28 cellular contexts compared by ENCODE assay signal in genomic region chr6:162671580-162672165, GRCh38. TPM values are rescaled to one million over a fixed set of nuclear protein-coding genes. Genes with fewer than 3 reads are reported as not detected.
"Had no signal": no experiment of that assay in that cellular context is flagged by ENCODE, and none has a peak within 500 bp of the region (broad histone marks: within the 10 kb centered on the region; RNA-seq: fewer than 3 reads in every experiment).

No MANE protein-coding gene starts in this region.

- H3K9me3 ChIP-seq: esophagus muscularis mucosa, spleen, tibial nerve had no signal

- DNase-seq: activated CD4-positive, alpha-beta memory T cell treated with anti-CD3 and anti-CD28 coated beads for 36 hours; activated CD4-positive, alpha-beta T cell treated with anti-CD3 and anti-CD28 coated beads, Interleukin-2, amount 10 ng/mL, durations not matched to agents 24 days and 14 days; activated CD4-positive, CD25-positive, alpha-beta regulatory T cell treated with anti-CD3 and anti-CD28 coated beads, Interleukin-2, amount 50 U/mL, for 72 hours; activated CD8-positive, alpha-beta memory T cell treated with anti-CD3 and anti-CD28 coated beads, Interleukin-2, amount 50 U/mL, for 4 hours; activated gamma-delta T cell; activated naive CD4-positive, alpha-beta T cell treated with anti-CD3 and anti-CD28 coated beads, Interleukin-2, amount 10 ng/mL, durations not matched to agents 7 days and 5 days; activated naive CD8-positive, alpha-beta T cell treated with anti-CD3 and anti-CD28 coated beads, Interleukin-2, amount 10 ng/mL, durations not matched to agents 7 days and 5 days; activated T-cell treated with anti-CD3 and anti-CD28 coated beads, Interleukin-2, amount 50 U/mL, for 1 hour; brain microvascular endothelial cell; caudate nucleus; foreskin keratinocyte; midbrain; naive thymus-derived CD4-positive, alpha-beta T cell; occipital lobe; retina; spleen; stimulated activated naive CD4-positive, alpha-beta T cell treated with Interleukin-2 at 50 U/mL for 16 hours; SW 1271; T-helper 9 cell had no signal

- H3K4me1 Mint-ChIP-seq: activated CD4-positive, alpha-beta T cell treated with anti-CD3 and anti-CD28 coated beads, Interleukin-2, amount 10 ng/mL, durations not matched to agents 24 days and 14 days; activated naive CD4-positive, alpha-beta T cell treated with anti-CD3 and anti-CD28 coated beads, Interleukin-2, amount 10 ng/mL, durations not matched to agents 7 days and 5 days had no signal

- H3K27ac ChIP-seq: brain microvascular endothelial cell, esophagus muscularis mucosa, foreskin keratinocyte, spleen, tibial nerve, VCaP had no signal

- H3K36me3 ChIP-seq: brain microvascular endothelial cell, esophagus muscularis mucosa, spleen, tibial nerve had no signal

- H3K9me3 Mint-ChIP-seq: activated CD4-positive, alpha-beta memory T cell treated with anti-CD3 and anti-CD28 coated beads for 36 hours; activated CD4-positive, alpha-beta T cell treated with anti-CD3 and anti-CD28 coated beads, Interleukin-2, amount 10 ng/mL, durations not matched to agents 24 days and 14 days; activated naive CD4-positive, alpha-beta T cell treated with anti-CD3 and anti-CD28 coated beads, Interleukin-2, amount 10 ng/mL, durations not matched to agents 7 days and 5 days; activated T-helper 1 cell treated with anti-CD3 and anti-CD28 coated beads, Interleukin-12 subunit alpha, Interleukin-12 subunit beta, Interleukin-2, Interleukin-4 antibody, amounts not matched to agents 30 ng/mL and 10 ng/mL and 1 ng/mL, durations not matched to agents 14 hours and 24 hours and 36 hours; T-helper 1 cell treated with Interleukin-12 subunit alpha and Interleukin-12 subunit beta and Interleukin-4 antibody, amounts not matched to agents 30 μg/mL and 1 μg/mL, for 36 hours had no signal

- H3K27me3 ChIP-seq: brain microvascular endothelial cell, esophagus muscularis mucosa, foreskin keratinocyte, spleen, tibial nerve had no signal

- H3K27ac Mint-ChIP-seq: activated CD4-positive, alpha-beta memory T cell treated with anti-CD3 and anti-CD28 coated beads for 36 hours; activated CD4-positive, alpha-beta T cell treated with anti-CD3 and anti-CD28 coated beads, Interleukin-2, amount 10 ng/mL, durations not matched to agents 24 days and 14 days; activated naive CD4-positive, alpha-beta T cell treated with anti-CD3 and anti-CD28 coated beads, Interleukin-2, amount 10 ng/mL, durations not matched to agents 7 days and 5 days; activated naive CD8-positive, alpha-beta T cell treated with anti-CD3 and anti-CD28 coated beads, Interleukin-2, amount 10 ng/mL, durations not matched to agents 7 days and 5 days; activated T-helper 1 cell treated with anti-CD3 and anti-CD28 coated beads, Interleukin-12 subunit alpha, Interleukin-12 subunit beta, Interleukin-2, Interleukin-4 antibody, amounts not matched to agents 30 ng/mL and 10 ng/mL and 1 ng/mL, durations not matched to agents 14 hours and 24 hours and 36 hours; naive thymus-derived CD4-positive, alpha-beta T cell; T-helper 1 cell treated with Interleukin-12 subunit alpha and Interleukin-12 subunit beta and Interleukin-4 antibody, amounts not matched to agents 30 μg/mL and 1 μg/mL, for 36 hours had no signal

- ATAC-seq: foreskin keratinocyte; naive thymus-derived CD4-positive, alpha-beta T cell had no signal

- H3K4me3 ChIP-seq: esophagus muscularis mucosa, spleen, tibial nerve had no signal

- H3K4me3 Mint-ChIP-seq: activated CD4-positive, alpha-beta memory T cell treated with anti-CD3 and anti-CD28 coated beads for 36 hours; activated CD4-positive, alpha-beta T cell treated with anti-CD3 and anti-CD28 coated beads, Interleukin-2, amount 10 ng/mL, durations not matched to agents 24 days and 14 days; activated naive CD4-positive, alpha-beta T cell treated with anti-CD3 and anti-CD28 coated beads, Interleukin-2, amount 10 ng/mL, durations not matched to agents 7 days and 5 days; activated naive CD8-positive, alpha-beta T cell treated with anti-CD3 and anti-CD28 coated beads, Interleukin-2, amount 10 ng/mL, durations not matched to agents 7 days and 5 days; activated T-helper 1 cell treated with anti-CD3 and anti-CD28 coated beads, Interleukin-12 subunit alpha, Interleukin-12 subunit beta, Interleukin-2, Interleukin-4 antibody, amounts not matched to agents 30 ng/mL and 10 ng/mL and 1 ng/mL, durations not matched to agents 14 hours and 24 hours and 36 hours; naive thymus-derived CD4-positive, alpha-beta T cell; T-helper 1 cell treated with Interleukin-12 subunit alpha and Interleukin-12 subunit beta and Interleukin-4 antibody, amounts not matched to agents 30 μg/mL and 1 μg/mL, for 36 hours had no signal

- H3K4me1 ChIP-seq: esophagus muscularis mucosa, foreskin keratinocyte, spleen, tibial nerve had no signal

- H3K27me3 Mint-ChIP-seq: activated CD4-positive, alpha-beta memory T cell treated with anti-CD3 and anti-CD28 coated beads for 36 hours; activated CD4-positive, alpha-beta T cell treated with anti-CD3 and anti-CD28 coated beads, Interleukin-2, amount 10 ng/mL, durations not matched to agents 24 days and 14 days; activated naive CD8-positive, alpha-beta T cell treated with anti-CD3 and anti-CD28 coated beads, Interleukin-2, amount 10 ng/mL, durations not matched to agents 7 days and 5 days; naive thymus-derived CD4-positive, alpha-beta T cell had no signal

- FAIRE-seq: astrocyte, islet of Langerhans, TTC549 had no signal

- H3K36me3 Mint-ChIP-seq: activated CD4-positive, alpha-beta memory T cell treated with anti-CD3 and anti-CD28 coated beads for 36 hours; activated naive CD4-positive, alpha-beta T cell treated with anti-CD3 and anti-CD28 coated beads, Interleukin-2, amount 10 ng/mL, durations not matched to agents 7 days and 5 days had no signal

RNA-seq across cellular contexts. Expression of gene PRKN, which starts 55.9 kb away (rescaled TPM):
- total RNA-seq: activated CD4-positive, alpha-beta T cell treated with anti-CD3 and anti-CD28 coated beads, Interleukin-2, amount 10 ng/mL, durations not matched to agents 24 days and 14 days; activated CD8-positive, alpha-beta memory T cell treated with anti-CD3 and anti-CD28 coated beads for 36 hours; activated T-helper 1 cell treated with anti-CD3 and anti-CD28 coated beads, Interleukin-12 subunit alpha, Interleukin-12 subunit beta, Interleukin-2, Interleukin-4 antibody, amounts not matched to agents 30 ng/mL and 10 ng/mL and 1 ng/mL, durations not matched to agents 14 hours and 24 hours and 36 hours had no signal

RNA-seq across cellular contexts. Expression of gene PACRG, which starts 56.1 kb away (rescaled TPM):
- total RNA-seq: activated CD4-positive, alpha-beta memory T cell treated with anti-CD3 and anti-CD28 coated beads for 36 hours; activated CD4-positive, alpha-beta T cell treated with anti-CD3 and anti-CD28 coated beads, Interleukin-2, amount 10 ng/mL, durations not matched to agents 24 days and 14 days; activated CD8-positive, alpha-beta memory T cell treated with anti-CD3 and anti-CD28 coated beads for 36 hours; astrocyte; foreskin keratinocyte had no signal
- polyA plus RNA-seq: foreskin keratinocyte had no signal
